ENCODE assay signal across 1 cellular context in the genomic region with DNA sequence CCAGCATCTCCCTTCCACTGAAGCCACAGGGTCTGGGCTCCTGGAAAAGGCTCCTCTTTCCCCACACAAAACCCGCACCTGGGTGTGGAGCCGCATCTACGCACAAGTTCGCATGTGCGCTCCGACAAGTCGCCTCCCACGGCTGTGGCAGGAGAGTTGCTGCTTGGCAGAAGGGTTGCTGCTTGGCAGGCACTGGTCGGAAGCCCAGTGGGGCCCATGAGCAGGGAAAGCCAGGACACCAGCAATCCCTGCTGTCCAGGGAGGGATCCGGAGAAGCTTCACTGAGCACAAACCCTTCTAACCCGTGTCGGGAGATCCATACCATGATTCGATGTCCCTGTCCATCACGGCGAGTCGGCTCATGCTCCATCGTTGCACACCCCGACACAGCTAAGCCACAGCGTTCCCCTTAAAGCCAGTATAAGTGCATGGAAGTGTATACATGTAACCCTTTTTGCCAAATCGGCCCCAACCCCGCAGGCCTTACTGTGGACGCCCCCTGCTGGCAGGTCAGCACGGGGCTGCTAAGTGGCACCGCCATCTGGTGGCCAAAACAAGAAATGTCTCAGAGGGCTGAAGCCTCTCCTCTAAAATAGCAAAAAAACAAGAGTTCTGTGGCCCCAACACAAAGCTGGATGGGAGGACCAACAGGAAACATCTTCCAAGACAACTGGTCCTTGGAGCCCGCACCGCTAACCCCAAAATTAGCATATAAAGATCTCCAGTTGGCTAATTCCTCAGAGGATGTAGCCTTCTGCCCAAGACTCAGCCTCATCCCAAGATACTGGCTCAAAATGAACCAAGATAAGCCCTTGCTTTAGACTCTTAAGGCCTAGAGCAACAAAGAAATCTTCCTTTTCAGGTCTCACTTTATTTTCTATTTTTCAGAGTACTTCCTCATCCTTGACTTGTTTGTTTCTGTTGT.
TF ChIP-seq lines count a peak whose summit lies in the region.

No MANE protein-coding gene starts in this region.

TF ChIP-seq in SK-N-SH treated with all-trans-retinoic acid at 6 μM for 48 hours, 23 proteins besides CTCF, POLR2A, EP300 and RAD21 (continued from another document):
- TF ChIP-seq, protein P1, sequence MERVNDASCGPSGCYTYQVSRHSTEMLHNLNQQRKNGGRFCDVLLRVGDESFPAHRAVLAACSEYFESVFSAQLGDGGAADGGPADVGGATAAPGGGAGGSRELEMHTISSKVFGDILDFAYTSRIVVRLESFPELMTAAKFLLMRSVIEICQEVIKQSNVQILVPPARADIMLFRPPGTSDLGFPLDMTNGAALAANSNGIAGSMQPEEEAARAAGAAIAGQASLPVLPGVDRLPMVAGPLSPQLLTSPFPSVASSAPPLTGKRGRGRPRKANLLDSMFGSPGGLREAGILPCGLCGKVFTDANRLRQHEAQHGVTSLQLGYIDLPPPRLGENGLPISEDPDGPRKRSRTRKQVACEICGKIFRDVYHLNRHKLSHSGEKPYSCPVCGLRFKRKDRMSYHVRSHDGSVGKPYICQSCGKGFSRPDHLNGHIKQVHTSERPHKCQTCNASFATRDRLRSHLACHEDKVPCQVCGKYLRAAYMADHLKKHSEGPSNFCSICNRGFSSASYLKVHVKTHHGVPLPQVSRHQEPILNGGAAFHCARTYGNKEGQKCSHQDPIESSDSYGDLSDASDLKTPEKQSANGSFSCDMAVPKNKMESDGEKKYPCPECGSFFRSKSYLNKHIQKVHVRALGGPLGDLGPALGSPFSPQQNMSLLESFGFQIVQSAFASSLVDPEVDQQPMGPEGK (CRISPR knock-in tag; IDR thresholded peaks at IDR 0.05; ENCODE audit: borderline replicate concordance), result no peak
- TF ChIP-seq BACH2 (CRISPR knock-in tag; IDR thresholded peaks at IDR 0.05; ENCODE audit: borderline replicate concordance) (no peak), GLIS3 (CRISPR knock-in tag; IDR thresholded peaks at IDR 0.05) (no peak), TOX (CRISPR knock-in tag; IDR thresholded peaks at IDR 0.05; ENCODE audit: borderline replicate concordance) (no peak), ZNF565 (CRISPR knock-in tag; conservative IDR thresholded peaks at IDR 0.05; ENCODE audit: low read depth) (no peak)
- TF ChIP-seq, protein P2, sequence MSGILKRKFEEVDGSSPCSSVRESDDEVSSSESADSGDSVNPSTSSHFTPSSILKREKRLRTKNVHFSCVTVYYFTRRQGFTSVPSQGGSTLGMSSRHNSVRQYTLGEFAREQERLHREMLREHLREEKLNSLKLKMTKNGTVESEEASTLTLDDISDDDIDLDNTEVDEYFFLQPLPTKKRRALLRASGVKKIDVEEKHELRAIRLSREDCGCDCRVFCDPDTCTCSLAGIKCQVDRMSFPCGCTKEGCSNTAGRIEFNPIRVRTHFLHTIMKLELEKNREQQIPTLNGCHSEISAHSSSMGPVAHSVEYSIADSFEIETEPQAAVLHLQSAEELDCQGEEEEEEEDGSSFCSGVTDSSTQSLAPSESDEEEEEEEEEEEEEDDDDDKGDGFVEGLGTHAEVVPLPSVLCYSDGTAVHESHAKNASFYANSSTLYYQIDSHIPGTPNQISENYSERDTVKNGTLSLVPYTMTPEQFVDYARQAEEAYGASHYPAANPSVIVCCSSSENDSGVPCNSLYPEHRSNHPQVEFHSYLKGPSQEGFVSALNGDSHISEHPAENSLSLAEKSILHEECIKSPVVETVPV (CRISPR knock-in tag; IDR thresholded peaks at IDR 0.05), result no peak
